22 cellular contexts compared by ENCODE assay signal in the genomic region with DNA sequence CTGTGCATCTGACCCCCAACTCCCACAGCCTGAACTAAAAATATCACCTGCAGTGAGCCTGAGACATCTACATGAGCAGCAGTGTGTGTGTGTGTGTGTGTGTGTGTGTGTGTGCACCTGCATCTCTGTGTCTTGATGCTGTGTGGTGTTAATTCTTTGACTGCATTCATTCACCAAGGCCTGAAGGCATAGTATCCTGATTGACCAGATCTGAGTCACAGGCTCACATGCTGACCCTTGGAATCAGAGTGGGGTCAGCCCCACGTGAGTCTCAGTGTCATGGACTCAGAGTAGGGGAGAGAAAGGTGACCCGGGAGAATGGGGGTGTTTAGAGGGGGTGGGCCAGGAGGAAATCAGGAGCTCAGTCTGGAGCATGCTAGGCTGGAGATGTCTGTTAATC.
"Had no signal": no experiment of that assay in that cellular context is flagged by ENCODE, and none has a peak within 500 bp of the region (broad histone marks: within the 10 kb centered on the region; RNA-seq: fewer than 3 reads in every experiment).

No MANE protein-coding gene starts in this region.

- FAIRE-seq: kidney had no signal

- H3K36me3 ChIP-seq: left ventricle myocardium inferior, neural progenitor cell, ovary, right atrium auricular region, right lobe of liver, tibial nerve, uterus had no signal

- H3K27me3 ChIP-seq: neural progenitor cell, ovary, right atrium auricular region, right lobe of liver, tibial nerve, uterus had no signal

- DNase-seq: kidney; left ventricle myocardium inferior; mesendoderm; naive B cell; natural killer cell; nephron progenitor cell; ovary; right lobe of liver; stimulated activated CD4-positive, alpha-beta T cell treated with anti-CD3 and anti-CD28 coated beads, Interleukin-1b, Interleukin-23, amount 100 ng/mL, for 48 hours; stimulated activated CD4-positive, alpha-beta T cell treated with anti-CD3 and anti-CD28 coated beads, Interleukin-2, amount 100 ng/mL, for 48 hours; stimulated activated CD4-positive, alpha-beta T cell treated with anti-CD3 and anti-CD28 coated beads, Interleukin-4, amount 100 ng/mL, for 4 hours; stimulated activated CD8-positive, alpha-beta memory T cell treated with anti-CD3 and anti-CD28 coated beads, Interleukin-4, amount 100 ng/mL, for 48 hours; stimulated activated naive CD4-positive, alpha-beta T cell treated with Interleukin-2 at 50 U/mL for 16 hours; stimulated activated naive CD8-positive, alpha-beta T cell treated with anti-CD3 and anti-CD28 coated beads, Interleukin-15, amount 100 ng/mL, for 72 hours; substantia nigra; uterus had no signal

- H3K9me3 ChIP-seq: left ventricle myocardium inferior, ovary, right atrium auricular region, right lobe of liver, tibial nerve, uterus had no signal

- ATAC-seq: right lobe of liver; stimulated activated memory B cell treated with anti-CD40 and anti-IgM and Interleukin-4, amounts not matched to agents 10 μg/mL and 1 μg/mL and 100 μg/mL, for 72 hours; stimulated activated naive CD8-positive, alpha-beta T cell treated with anti-CD3 and anti-CD28 coated beads, Interleukin-15, amount 100 ng/mL, for 72 hours had no signal

- H3K27ac ChIP-seq: left ventricle myocardium inferior, neural progenitor cell, ovary, right atrium auricular region, right lobe of liver, tibial nerve, uterus had no signal

- H3K4me1 ChIP-seq: left ventricle myocardium inferior, right atrium auricular region, right lobe of liver, tibial nerve, uterus had no signal

- H3K4me3 ChIP-seq: left ventricle myocardium inferior, lung, neural progenitor cell, ovary, right atrium auricular region, right lobe of liver, smooth muscle cell, tibial nerve, uterus had no signal
